1 cellular context compared by ENCODE assay signal in the genomic region with DNA sequence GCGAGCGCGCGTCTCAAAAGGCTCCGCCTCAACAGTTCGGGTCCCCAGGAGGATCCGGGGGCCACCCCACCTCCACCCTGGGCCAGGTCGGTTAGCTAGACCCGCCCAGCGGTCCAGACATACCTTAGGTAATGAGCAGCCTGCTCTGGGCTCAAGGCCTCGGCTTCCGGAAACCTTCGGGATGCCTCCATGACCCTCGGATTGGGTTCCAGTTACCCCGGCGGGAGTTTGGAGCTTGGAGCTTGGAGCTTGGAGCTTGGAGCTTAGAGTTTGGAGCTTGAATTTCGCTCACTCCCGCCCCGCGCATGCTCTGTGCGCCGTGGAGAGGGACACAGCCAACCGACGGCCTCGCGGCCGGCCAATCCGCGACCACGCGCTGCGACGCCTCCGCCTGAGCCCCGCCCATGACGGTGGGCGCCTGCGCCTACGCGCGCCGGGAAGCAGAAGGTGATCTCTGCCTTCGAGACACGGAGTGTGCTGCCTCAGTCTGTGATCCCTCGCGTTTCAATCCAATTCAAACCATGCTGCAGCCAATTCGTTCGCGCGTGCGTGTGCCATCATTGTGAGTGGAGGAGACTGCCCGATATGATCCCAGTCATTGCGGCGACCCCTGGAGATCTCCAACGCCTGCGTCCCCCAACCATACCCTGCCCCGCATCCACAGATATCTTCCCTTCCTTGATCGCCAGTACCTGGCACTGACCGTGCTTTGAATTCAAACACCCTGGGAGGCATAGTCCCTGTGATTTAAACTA.
TF ChIP-seq lines count a peak whose summit lies in the region.

A gene with protein sequence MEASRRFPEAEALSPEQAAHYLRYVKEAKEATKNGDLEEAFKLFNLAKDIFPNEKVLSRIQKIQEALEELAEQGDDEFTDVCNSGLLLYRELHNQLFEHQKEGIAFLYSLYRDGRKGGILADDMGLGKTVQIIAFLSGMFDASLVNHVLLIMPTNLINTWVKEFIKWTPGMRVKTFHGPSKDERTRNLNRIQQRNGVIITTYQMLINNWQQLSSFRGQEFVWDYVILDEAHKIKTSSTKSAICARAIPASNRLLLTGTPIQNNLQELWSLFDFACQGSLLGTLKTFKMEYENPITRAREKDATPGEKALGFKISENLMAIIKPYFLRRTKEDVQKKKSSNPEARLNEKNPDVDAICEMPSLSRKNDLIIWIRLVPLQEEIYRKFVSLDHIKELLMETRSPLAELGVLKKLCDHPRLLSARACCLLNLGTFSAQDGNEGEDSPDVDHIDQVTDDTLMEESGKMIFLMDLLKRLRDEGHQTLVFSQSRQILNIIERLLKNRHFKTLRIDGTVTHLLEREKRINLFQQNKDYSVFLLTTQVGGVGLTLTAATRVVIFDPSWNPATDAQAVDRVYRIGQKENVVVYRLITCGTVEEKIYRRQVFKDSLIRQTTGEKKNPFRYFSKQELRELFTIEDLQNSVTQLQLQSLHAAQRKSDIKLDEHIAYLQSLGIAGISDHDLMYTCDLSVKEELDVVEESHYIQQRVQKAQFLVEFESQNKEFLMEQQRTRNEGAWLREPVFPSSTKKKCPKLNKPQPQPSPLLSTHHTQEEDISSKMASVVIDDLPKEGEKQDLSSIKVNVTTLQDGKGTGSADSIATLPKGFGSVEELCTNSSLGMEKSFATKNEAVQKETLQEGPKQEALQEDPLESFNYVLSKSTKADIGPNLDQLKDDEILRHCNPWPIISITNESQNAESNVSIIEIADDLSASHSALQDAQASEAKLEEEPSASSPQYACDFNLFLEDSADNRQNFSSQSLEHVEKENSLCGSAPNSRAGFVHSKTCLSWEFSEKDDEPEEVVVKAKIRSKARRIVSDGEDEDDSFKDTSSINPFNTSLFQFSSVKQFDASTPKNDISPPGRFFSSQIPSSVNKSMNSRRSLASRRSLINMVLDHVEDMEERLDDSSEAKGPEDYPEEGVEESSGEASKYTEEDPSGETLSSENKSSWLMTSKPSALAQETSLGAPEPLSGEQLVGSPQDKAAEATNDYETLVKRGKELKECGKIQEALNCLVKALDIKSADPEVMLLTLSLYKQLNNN (minus strand): TSS at position 307 of the 755 bp plus-strand sequence. CDS start 116 bp downstream, at position 191.

TF ChIP-seq in SK-N-SH, 30 proteins besides CTCF, POLR2A, EP300 and RAD21 (continued from another document):
- TF ChIP-seq, protein P1, sequence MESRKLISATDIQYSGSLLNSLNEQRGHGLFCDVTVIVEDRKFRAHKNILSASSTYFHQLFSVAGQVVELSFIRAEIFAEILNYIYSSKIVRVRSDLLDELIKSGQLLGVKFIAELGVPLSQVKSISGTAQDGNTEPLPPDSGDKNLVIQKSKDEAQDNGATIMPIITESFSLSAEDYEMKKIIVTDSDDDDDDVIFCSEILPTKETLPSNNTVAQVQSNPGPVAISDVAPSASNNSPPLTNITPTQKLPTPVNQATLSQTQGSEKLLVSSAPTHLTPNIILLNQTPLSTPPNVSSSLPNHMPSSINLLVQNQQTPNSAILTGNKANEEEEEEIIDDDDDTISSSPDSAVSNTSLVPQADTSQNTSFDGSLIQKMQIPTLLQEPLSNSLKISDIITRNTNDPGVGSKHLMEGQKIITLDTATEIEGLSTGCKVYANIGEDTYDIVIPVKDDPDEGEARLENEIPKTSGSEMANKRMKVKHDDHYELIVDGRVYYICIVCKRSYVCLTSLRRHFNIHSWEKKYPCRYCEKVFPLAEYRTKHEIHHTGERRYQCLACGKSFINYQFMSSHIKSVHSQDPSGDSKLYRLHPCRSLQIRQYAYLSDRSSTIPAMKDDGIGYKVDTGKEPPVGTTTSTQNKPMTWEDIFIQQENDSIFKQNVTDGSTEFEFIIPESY (IDR thresholded peaks at IDR 0.05; ENCODE audit: borderline replicate concordance, low read depth): no peak
- no peak for TF ChIP-seq RXRA (IDR thresholded peaks at IDR 0.05; ENCODE audit: borderline replicate concordance, low read depth)
- no peak for TF ChIP-seq SMC3 (IDR thresholded peaks at IDR 0.05; ENCODE audit: low read depth, low read length)
- no peak for TF ChIP-seq RFX5 (IDR thresholded peaks at IDR 0.05; ENCODE audit: low read length)
- no peak for TF ChIP-seq FOXM1 (IDR thresholded peaks at IDR 0.05; ENCODE audit: low read depth)
- TF ChIP-seq GABPA (IDR thresholded peaks at IDR 0.05; ENCODE audit: low read depth): no peak
- peak; percentile 78 for TF ChIP-seq MXI1 (IDR thresholded peaks at IDR 0.05; ENCODE audit: low read depth, low read length)
- TF ChIP-seq RCOR1 (IDR thresholded peaks at IDR 0.05; ENCODE audit: low read length): no peak
- no peak for TF ChIP-seq TEAD4 (IDR thresholded peaks at IDR 0.05; ENCODE audit: borderline replicate concordance, insufficient read depth)
- TF ChIP-seq TAF1 (IDR thresholded peaks at IDR 0.05; ENCODE audit: borderline replicate concordance, low read depth, low read length): peak; percentile 86
- no peak for TF ChIP-seq YY1 (IDR thresholded peaks at IDR 0.05; ENCODE audit: low read depth)
- peak; percentile 88 for TF ChIP-seq SIN3A (IDR thresholded peaks at IDR 0.05; ENCODE audit: borderline replicate concordance, low read depth, low read length)
- TF ChIP-seq, protein P2, sequence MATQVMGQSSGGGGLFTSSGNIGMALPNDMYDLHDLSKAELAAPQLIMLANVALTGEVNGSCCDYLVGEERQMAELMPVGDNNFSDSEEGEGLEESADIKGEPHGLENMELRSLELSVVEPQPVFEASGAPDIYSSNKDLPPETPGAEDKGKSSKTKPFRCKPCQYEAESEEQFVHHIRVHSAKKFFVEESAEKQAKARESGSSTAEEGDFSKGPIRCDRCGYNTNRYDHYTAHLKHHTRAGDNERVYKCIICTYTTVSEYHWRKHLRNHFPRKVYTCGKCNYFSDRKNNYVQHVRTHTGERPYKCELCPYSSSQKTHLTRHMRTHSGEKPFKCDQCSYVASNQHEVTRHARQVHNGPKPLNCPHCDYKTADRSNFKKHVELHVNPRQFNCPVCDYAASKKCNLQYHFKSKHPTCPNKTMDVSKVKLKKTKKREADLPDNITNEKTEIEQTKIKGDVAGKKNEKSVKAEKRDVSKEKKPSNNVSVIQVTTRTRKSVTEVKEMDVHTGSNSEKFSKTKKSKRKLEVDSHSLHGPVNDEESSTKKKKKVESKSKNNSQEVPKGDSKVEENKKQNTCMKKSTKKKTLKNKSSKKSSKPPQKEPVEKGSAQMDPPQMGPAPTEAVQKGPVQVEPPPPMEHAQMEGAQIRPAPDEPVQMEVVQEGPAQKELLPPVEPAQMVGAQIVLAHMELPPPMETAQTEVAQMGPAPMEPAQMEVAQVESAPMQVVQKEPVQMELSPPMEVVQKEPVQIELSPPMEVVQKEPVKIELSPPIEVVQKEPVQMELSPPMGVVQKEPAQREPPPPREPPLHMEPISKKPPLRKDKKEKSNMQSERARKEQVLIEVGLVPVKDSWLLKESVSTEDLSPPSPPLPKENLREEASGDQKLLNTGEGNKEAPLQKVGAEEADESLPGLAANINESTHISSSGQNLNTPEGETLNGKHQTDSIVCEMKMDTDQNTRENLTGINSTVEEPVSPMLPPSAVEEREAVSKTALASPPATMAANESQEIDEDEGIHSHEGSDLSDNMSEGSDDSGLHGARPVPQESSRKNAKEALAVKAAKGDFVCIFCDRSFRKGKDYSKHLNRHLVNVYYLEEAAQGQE (IDR thresholded peaks at IDR 0.05; ENCODE audit: low read depth, low read length): no peak
- TF ChIP-seq, protein P3, sequence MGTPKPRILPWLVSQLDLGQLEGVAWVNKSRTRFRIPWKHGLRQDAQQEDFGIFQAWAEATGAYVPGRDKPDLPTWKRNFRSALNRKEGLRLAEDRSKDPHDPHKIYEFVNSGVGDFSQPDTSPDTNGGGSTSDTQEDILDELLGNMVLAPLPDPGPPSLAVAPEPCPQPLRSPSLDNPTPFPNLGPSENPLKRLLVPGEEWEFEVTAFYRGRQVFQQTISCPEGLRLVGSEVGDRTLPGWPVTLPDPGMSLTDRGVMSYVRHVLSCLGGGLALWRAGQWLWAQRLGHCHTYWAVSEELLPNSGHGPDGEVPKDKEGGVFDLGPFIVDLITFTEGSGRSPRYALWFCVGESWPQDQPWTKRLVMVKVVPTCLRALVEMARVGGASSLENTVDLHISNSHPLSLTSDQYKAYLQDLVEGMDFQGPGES (IDR thresholded peaks at IDR 0.05; ENCODE audit: low read depth, low read length): no peak
- TF ChIP-seq NRF1 (IDR thresholded peaks at IDR 0.05; ENCODE audit: low read depth, low read length): peak; percentile 87
- TF ChIP-seq POLR2AphosphoS5 (IDR thresholded peaks at IDR 0.05; ENCODE audit: low read depth, low read length): peak; percentile 89
TF ChIP-seq in SK-N-SH: peak in this region for 6.
